ENCODE assay signal across 12 cellular contexts in genomic region chr6:119501798-119502483, GRCh38.
A peak's percentile ranks its signal among the peaks of the same experiment; 100 is the strongest.
DNase-seq lines count a peak whose midpoint lies in the region; ATAC-seq and TF ChIP-seq lines count a peak whose summit lies in the region.
"Had no signal": no experiment of that assay in that cellular context is flagged by ENCODE, and none has a peak within 500 bp of the region (broad histone marks: within the 10 kb centered on the region; RNA-seq: fewer than 3 reads in every experiment).

No MANE protein-coding gene starts in this region.

- no peak overlapping the region for H3K4me3 ChIP-seq in GM12865 (ENCODE audit: low read depth, low read length)

- ATAC-seq in GM19372 (IDR thresholded peaks at IDR 0.05; ENCODE audit: low read depth, unreplicated experiment) (peak; percentile 84), HG02763 (IDR thresholded peaks at IDR 0.05; ENCODE audit: unreplicated experiment) (peak; percentile 72), HG03460 (IDR thresholded peaks at IDR 0.05; ENCODE audit: unreplicated experiment) (peak; percentile 86)

- DNase-seq in GM12865 (ENCODE audit: low read depth) (peak; percentile 61), AML-193 (lab: John Stamatoyannopoulos, UW) (no peak), HT-29 (ENCODE audit: low spot score) (no peak), Ammon's horn (ENCODE audit: low spot score) (no peak)
- no peak for DNase-seq in activated CD4-positive, CD25-positive, alpha-beta regulatory T cell treated with anti-CD3 and anti-CD28 coated beads, Interleukin-2, amount 50 U/mL, for 72 hours
- DNase-seq: glutamatergic neuron, HCEC 1CT, mammary epithelial cell, NCI-H526 had no signal

- TF ChIP-seq CTCF in GM12865 (IDR thresholded peaks at IDR 0.05; ENCODE audit: insufficient read depth, low read depth, low read length, missing control alignments) = no peak
